In genomic region chr3:107982165-107982564, GRCh38 we compare ENCODE assay signal across 25 cellular contexts.
DNase-seq lines count a peak whose midpoint lies in the region; ATAC-seq and TF ChIP-seq lines count a peak whose summit lies in the region.
"Had no signal": no experiment of that assay in that cellular context is flagged by ENCODE, and none has a peak within 500 bp of the region (broad histone marks: within the 10 kb centered on the region; RNA-seq: fewer than 3 reads in every experiment).

No MANE protein-coding gene starts in this region.

- no peak for ATAC-seq in HG03175 (IDR thresholded peaks at IDR 0.05; ENCODE audit: unreplicated experiment)
- ATAC-seq: activated CD8-positive, alpha-beta T cell treated with anti-CD3 and anti-CD28 coated beads for 36 hours; CD8-positive, alpha-beta T cell; naive thymus-derived CD8-positive, alpha-beta T cell had no signal

- H3K4me3 Mint-ChIP-seq in CD14-positive monocyte (peak overlapping the region in 1 of 2 donors; percentile 75), neural crest cell (no peak overlapping the region)
- no peak overlapping the region for H3K4me3 Mint-ChIP-seq in dendritic cell treated with granulocyte-macrophage colony-stimulating factor and Interleukin-4, amounts not matched to agents 40 ng/mL and 50 ng/mL, for 4 days
- H3K4me3 Mint-ChIP-seq: activated CD8-positive, alpha-beta T cell treated with anti-CD3 and anti-CD28 coated beads for 36 hours; CD8-positive, alpha-beta T cell; endodermal cell; HFFc6; naive thymus-derived CD8-positive, alpha-beta T cell had no signal

- H3K27ac Mint-ChIP-seq in CD14-positive monocyte (peak overlapping the region in 6 of 7 donors; percentile 51 to 88 (median 76)), neural crest cell (ENCODE audit: unreplicated experiment) (peak overlapping the region; percentile 15)
- peak overlapping the region; percentile 72 for H3K27ac Mint-ChIP-seq in dendritic cell treated with granulocyte-macrophage colony-stimulating factor and Interleukin-4, amounts not matched to agents 40 ng/mL and 50 ng/mL, for 4 days
- H3K27ac Mint-ChIP-seq: activated CD8-positive, alpha-beta T cell treated with anti-CD3 and anti-CD28 coated beads for 36 hours; CD8-positive, alpha-beta T cell; endodermal cell; HFFc6; IgD-negative memory B cell had no signal

- peaks cover 0 to 2% (median 0%) of the 10 kb centered on the region in 7 donors for H3K9me3 Mint-ChIP-seq in CD14-positive monocyte
- no peaks in the 10 kb centered on the region for H3K9me3 Mint-ChIP-seq in dendritic cell treated with granulocyte-macrophage colony-stimulating factor and Interleukin-4, amounts not matched to agents 40 ng/mL and 50 ng/mL, for 4 days
- peaks cover 2% of the 10 kb centered on the region for H3K9me3 Mint-ChIP-seq in neural crest cell
- H3K9me3 Mint-ChIP-seq: activated CD8-positive, alpha-beta T cell treated with anti-CD3 and anti-CD28 coated beads for 36 hours; CD8-positive, alpha-beta T cell; endodermal cell; HFFc6; IgD-negative memory B cell; naive thymus-derived CD8-positive, alpha-beta T cell had no signal

- DNase-seq in CD14-positive monocyte (ENCODE audit: low spot score), result no peak
- DNase-seq in HL-60 (ENCODE audit: low read depth in 1 of 2, low spot score in 1 of 2), result no peak
- DNase-seq in neural crest cell (ENCODE audit: low read depth, low spot score), result no peak
- DNase-seq in COLO829 (ENCODE audit: low spot score), result no peak
- DNase-seq in DMS153 treated with DMSO at 0.1 percent for 48 hours (lab: John Stamatoyannopoulos, UW; ENCODE audit: unreplicated experiment), result no peak
- DNase-seq: activated CD4-positive, alpha-beta T cell treated with anti-CD3 and anti-CD28 coated beads for 1 hour; activated CD8-positive, alpha-beta T cell treated with anti-CD3 and anti-CD28 coated beads for 36 hours; activated gamma-delta T cell; CD8-positive, alpha-beta T cell; cortex of kidney; DMS53; HFFc6; mesendoderm; naive thymus-derived CD8-positive, alpha-beta T cell; NCI-H2081 treated with DMSO at 0.1 percent for 48 hours; NCI-H345; right lobe of liver; stimulated activated CD4-positive, alpha-beta T cell treated with anti-CD3 and anti-CD28 coated beads, Interleukin-4, amount 100 ng/mL, for 4 hours; stimulated activated naive CD4-positive, alpha-beta T cell treated with Interleukin-2 at 50 U/mL for 16 hours; testis had no signal

- no peak overlapping the region for H3K4me3 ChIP-seq in HL-60 (replicated peaks; ENCODE audit: insufficient read depth, low read length)
- H3K4me3 ChIP-seq: pancreas, right lobe of liver, testis had no signal

- H3K4me1 Mint-ChIP-seq in CD14-positive monocyte (peaks cover 45% of the 10 kb centered on the region), neural crest cell (peaks cover 18% of the 10 kb centered on the region)
- peaks cover 58% of the 10 kb centered on the region for H3K4me1 Mint-ChIP-seq in dendritic cell treated with granulocyte-macrophage colony-stimulating factor and Interleukin-4, amounts not matched to agents 40 ng/mL and 50 ng/mL, for 4 days (ENCODE audit: low read depth)
- H3K4me1 Mint-ChIP-seq: endodermal cell had no signal

- H3K36me3 Mint-ChIP-seq in CD14-positive monocyte (no peaks in the 10 kb centered on the region), neural crest cell (ENCODE audit: low read depth) (no peaks in the 10 kb centered on the region)
- no peaks in the 10 kb centered on the region for H3K36me3 Mint-ChIP-seq in dendritic cell treated with granulocyte-macrophage colony-stimulating factor and Interleukin-4, amounts not matched to agents 40 ng/mL and 50 ng/mL, for 4 days (ENCODE audit: low read depth)
- H3K36me3 Mint-ChIP-seq: CD8-positive, alpha-beta T cell; IgD-negative memory B cell; naive thymus-derived CD8-positive, alpha-beta T cell had no signal

- H3K27me3 Mint-ChIP-seq in CD14-positive monocyte (ENCODE audit: low read depth in 3 of 3), result peaks cover 0 to 3% (median 0%) of the 10 kb centered on the region in 3 donors
- H3K27me3 Mint-ChIP-seq in dendritic cell treated with granulocyte-macrophage colony-stimulating factor and Interleukin-4, amounts not matched to agents 40 ng/mL and 50 ng/mL, for 4 days, result no peaks in the 10 kb centered on the region
- no peaks in the 10 kb centered on the region for H3K27me3 Mint-ChIP-seq in neural crest cell (ENCODE audit: low read depth)
- H3K27me3 Mint-ChIP-seq: activated CD8-positive, alpha-beta T cell treated with anti-CD3 and anti-CD28 coated beads for 36 hours; IgD-negative memory B cell; naive thymus-derived CD8-positive, alpha-beta T cell had no signal

- intact Hi-C loops in CD14-positive monocyte (cut with micrococcal nuclease), result no loop called here
- intact Hi-C loops in dendritic cell treated with granulocyte-macrophage colony-stimulating factor and Interleukin-4, amounts not matched to agents 40 ng/mL and 50 ng/mL, for 4 days (cut with micrococcal nuclease), result no loop called here

- H3K27me3 ChIP-seq in HL-60 (ENCODE audit: insufficient read depth, poor library complexity, severe bottlenecking), result no peaks in the 10 kb centered on the region
- H3K27me3 ChIP-seq: pancreas, right lobe of liver, testis had no signal

- H3K27ac ChIP-seq in HL-60 (replicated peaks), result peak overlapping the region; percentile 43
- H3K27ac ChIP-seq: right lobe of liver, testis had no signal

- TF ChIP-seq CTCF in CD14-positive monocyte (IDR thresholded peaks at IDR 0.05) (no peak), HL-60 (IDR thresholded peaks at IDR 0.05; ENCODE audit: insufficient read depth, low read length) (no peak), neural crest cell (conservative IDR thresholded peaks at IDR 0.05) (no peak)

Comparison
In these comparisons a context has a peak if more than half of its experiments do, and no peak if none do; other contexts are left out.
1. H3K27ac Mint-ChIP-seq: peak in every context shown above with its lines; median percentile 76 in CD14-positive monocyte; 72 in dendritic cell treated with granulocyte-macrophage colony-stimulating factor and Interleukin-4, amounts not matched to agents 40 ng/mL and 50 ng/mL, for 4 days; 15 in neural crest cell.